ENCODE assay signal across 2 cellular contexts in the genomic region with DNA sequence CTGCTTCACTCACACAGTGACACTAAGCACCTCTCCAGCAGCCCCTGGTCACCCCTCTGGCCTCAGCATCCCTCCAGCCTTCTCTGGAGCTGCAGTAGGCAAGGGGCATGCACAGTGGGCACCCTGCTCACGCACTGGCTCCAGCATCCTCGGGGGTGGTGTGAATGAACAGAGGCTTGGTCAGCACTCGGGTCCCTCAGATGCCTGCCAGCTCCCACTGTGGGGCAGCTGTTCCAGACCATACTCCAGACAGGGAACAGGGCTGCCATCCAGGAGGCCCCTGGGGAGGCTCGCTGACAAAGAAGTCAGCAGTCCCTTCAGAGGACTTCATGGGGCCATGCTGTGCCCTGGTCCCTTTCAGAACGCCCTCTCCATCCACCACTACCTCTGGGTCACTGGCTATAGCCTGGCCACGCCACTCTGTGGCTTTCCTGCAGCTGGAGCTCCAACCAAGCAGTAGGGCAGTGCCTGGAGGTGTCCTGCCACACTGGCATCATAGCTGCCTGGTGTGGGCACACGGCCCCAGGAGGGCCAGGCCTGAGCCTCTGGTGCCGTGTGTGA.
TF ChIP-seq lines count a peak whose summit lies in the region.

No MANE protein-coding gene starts in this region.

TF ChIP-seq in SK-N-SH, 30 proteins besides CTCF, POLR2A, EP300 and RAD21 (continued from another document):
- TF ChIP-seq, protein P1, sequence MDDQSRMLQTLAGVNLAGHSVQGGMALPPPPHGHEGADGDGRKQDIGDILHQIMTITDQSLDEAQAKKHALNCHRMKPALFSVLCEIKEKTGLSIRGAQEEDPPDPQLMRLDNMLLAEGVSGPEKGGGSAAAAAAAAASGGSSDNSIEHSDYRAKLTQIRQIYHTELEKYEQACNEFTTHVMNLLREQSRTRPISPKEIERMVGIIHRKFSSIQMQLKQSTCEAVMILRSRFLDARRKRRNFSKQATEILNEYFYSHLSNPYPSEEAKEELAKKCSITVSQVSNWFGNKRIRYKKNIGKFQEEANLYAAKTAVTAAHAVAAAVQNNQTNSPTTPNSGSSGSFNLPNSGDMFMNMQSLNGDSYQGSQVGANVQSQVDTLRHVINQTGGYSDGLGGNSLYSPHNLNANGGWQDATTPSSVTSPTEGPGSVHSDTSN (IDR thresholded peaks at IDR 0.05): no peak
- TF ChIP-seq CHD2 (IDR thresholded peaks at IDR 0.05; ENCODE audit: low read length, partially characterized antibody): no peak
- no peak for TF ChIP-seq RFX5 (IDR thresholded peaks at IDR 0.05; ENCODE audit: low read length)
- TF ChIP-seq GABPA (IDR thresholded peaks at IDR 0.05; ENCODE audit: low read depth): no peak
- TF ChIP-seq SIN3A (IDR thresholded peaks at IDR 0.05; ENCODE audit: borderline replicate concordance, low read depth, low read length): no peak

TF ChIP-seq in SK-N-SH treated with all-trans-retinoic acid at 6 μM for 48 hours, 23 proteins besides CTCF, POLR2A, EP300 and RAD21 (continued from another document):
- TF ChIP-seq, protein P2, sequence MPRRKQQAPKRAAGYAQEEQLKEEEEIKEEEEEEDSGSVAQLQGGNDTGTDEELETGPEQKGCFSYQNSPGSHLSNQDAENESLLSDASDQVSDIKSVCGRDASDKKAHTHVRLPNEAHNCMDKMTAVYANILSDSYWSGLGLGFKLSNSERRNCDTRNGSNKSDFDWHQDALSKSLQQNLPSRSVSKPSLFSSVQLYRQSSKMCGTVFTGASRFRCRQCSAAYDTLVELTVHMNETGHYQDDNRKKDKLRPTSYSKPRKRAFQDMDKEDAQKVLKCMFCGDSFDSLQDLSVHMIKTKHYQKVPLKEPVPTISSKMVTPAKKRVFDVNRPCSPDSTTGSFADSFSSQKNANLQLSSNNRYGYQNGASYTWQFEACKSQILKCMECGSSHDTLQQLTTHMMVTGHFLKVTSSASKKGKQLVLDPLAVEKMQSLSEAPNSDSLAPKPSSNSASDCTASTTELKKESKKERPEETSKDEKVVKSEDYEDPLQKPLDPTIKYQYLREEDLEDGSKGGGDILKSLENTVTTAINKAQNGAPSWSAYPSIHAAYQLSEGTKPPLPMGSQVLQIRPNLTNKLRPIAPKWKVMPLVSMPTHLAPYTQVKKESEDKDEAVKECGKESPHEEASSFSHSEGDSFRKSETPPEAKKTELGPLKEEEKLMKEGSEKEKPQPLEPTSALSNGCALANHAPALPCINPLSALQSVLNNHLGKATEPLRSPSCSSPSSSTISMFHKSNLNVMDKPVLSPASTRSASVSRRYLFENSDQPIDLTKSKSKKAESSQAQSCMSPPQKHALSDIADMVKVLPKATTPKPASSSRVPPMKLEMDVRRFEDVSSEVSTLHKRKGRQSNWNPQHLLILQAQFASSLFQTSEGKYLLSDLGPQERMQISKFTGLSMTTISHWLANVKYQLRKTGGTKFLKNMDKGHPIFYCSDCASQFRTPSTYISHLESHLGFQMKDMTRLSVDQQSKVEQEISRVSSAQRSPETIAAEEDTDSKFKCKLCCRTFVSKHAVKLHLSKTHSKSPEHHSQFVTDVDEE (CRISPR knock-in tag; IDR thresholded peaks at IDR 0.05): no peak
- no peak for TF ChIP-seq ZFP30 (CRISPR knock-in tag; IDR thresholded peaks at IDR 0.05)
- TF ChIP-seq SNAI2 (CRISPR knock-in tag; IDR thresholded peaks at IDR 0.05): no peak
- no peak for TF ChIP-seq OSR1 (CRISPR knock-in tag; IDR thresholded peaks at IDR 0.05)
- TF ChIP-seq TOX (CRISPR knock-in tag; IDR thresholded peaks at IDR 0.05; ENCODE audit: borderline replicate concordance): no peak
- no peak for TF ChIP-seq ZNF8 (CRISPR knock-in tag; IDR thresholded peaks at IDR 0.05)
- TF ChIP-seq ZC3H10 (CRISPR knock-in tag; IDR thresholded peaks at IDR 0.05): no peak
- TF ChIP-seq, protein P3, sequence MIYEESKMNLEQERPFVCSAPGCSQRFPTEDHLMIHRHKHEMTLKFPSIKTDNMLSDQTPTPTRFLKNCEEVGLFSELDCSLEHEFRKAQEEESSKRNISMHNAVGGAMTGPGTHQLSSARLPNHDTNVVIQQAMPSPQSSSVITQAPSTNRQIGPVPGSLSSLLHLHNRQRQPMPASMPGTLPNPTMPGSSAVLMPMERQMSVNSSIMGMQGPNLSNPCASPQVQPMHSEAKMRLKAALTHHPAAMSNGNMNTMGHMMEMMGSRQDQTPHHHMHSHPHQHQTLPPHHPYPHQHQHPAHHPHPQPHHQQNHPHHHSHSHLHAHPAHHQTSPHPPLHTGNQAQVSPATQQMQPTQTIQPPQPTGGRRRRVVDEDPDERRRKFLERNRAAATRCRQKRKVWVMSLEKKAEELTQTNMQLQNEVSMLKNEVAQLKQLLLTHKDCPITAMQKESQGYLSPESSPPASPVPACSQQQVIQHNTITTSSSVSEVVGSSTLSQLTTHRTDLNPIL (CRISPR knock-in tag; IDR thresholded peaks at IDR 0.05; ENCODE audit: low read depth): no peak
- TF ChIP-seq ARNTL (CRISPR knock-in tag; IDR thresholded peaks at IDR 0.05; ENCODE audit: borderline replicate concordance, low read depth): no peak
- TF ChIP-seq ESRRG (CRISPR knock-in tag; IDR thresholded peaks at IDR 0.05): no peak
- TF ChIP-seq ZFP3 (CRISPR knock-in tag; IDR thresholded peaks at IDR 0.05): no peak
